Comparison of ENCODE assay signal across 8 cellular contexts in genomic region chr11:124801014-124801413, GRCh38. TPM values are rescaled to one million over a fixed set of nuclear protein-coding genes. Genes with fewer than 3 reads are reported as not detected.
A peak's percentile ranks its signal among the peaks of the same experiment; 100 is the strongest.
DNase-seq lines count a peak whose midpoint lies in the region; ATAC-seq, FAIRE-seq and TF ChIP-seq lines count a peak whose summit lies in the region.

No MANE protein-coding gene starts in this region.

- no peaks in the 10 kb centered on the region for H3K9me2 ChIP-seq in HCT116 (ENCODE audit: insufficient read depth)

- no peaks in the 10 kb centered on the region for H3K36me3 ChIP-seq in A673 (ENCODE audit: insufficient read depth, low read length, poor library complexity, severe bottlenecking)
- H3K36me3 ChIP-seq in HCT116 (ENCODE audit: control insufficient read depth in 1 of 2, insufficient read depth in 2 of 2, low read length in 2 of 2): no peaks in the 10 kb centered on the region
- peaks cover 0 to 4% of the 10 kb centered on the region in 2 donors for H3K36me3 ChIP-seq in ascending aorta
- no peaks in the 10 kb centered on the region for H3K36me3 ChIP-seq in keratinocyte (ENCODE audit: control insufficient read depth in 2 of 2, extremely low read depth in 1 of 2, insufficient read depth in 2 of 2, low read length in 2 of 2)
- peaks cover 0 to 7% (median 2%) of the 10 kb centered on the region in 5 donors for H3K36me3 ChIP-seq in subcutaneous abdominal adipose tissue (ENCODE audit: control insufficient read depth in 5 of 5, insufficient read depth in 5 of 5, low read length in 5 of 5)

- intact Hi-C loops in A673 (cut with micrococcal nuclease; ENCODE audit: unreplicated experiment) (no loop called here), HCT116 (cut with micrococcal nuclease) (no loop called here), ascending aorta (cut with DNase I) (loop anchor here (1.0 to 10.0 kb wide), 3 partner anchors 36 to 314 kb away; partner anchors contain the start of gene TMEM218)

- H3K4me2 ChIP-seq in HCT116 (ENCODE audit: low read length) (peak overlapping the region; percentile 78), keratinocyte (ENCODE audit: control insufficient read depth, extremely low read depth, insufficient read depth, low read depth, low read length) (peak overlapping the region; percentile 84)

- TSS peak; percentile 76 for BruUV-seq in A673 (replicated peaks; lab: Mats Ljungman, UMichigan)
- BruUV-seq in HCT116 (replicated peaks; lab: Mats Ljungman, UMichigan): TSS peak; percentile 72

- H3K9ac ChIP-seq in HCT116 (ENCODE audit: low read length) (peak overlapping the region; percentile 80), keratinocyte (ENCODE audit: control insufficient read depth, extremely low read depth, insufficient read depth, low read length) (peak overlapping the region; percentile 76), subcutaneous abdominal adipose tissue (ENCODE audit: low read length in 5 of 5) (peak overlapping the region; percentile 81 to 94 (median 90))

- dilution Hi-C loops in keratinocyte (cut with MboI; ENCODE audit: extremely low pct_ligation_motif_present, low sequenced_read_pairs): no loop called here

- ATAC-seq in HCT116 (0 out of 2 replicates have a peak, but pooled peaks have one; percentile 3), HG03342 (IDR thresholded peaks at IDR 0.05; ENCODE audit: unreplicated experiment) (no peak)

- POLR2A ChIA-PET in A673 (lab: Charles Lee; ENCODE audit: low non-redundant PET): interaction anchor here (0.6 kb wide), 1 partner anchor 341 kb away, joined by 5 read pairs; no protein-coding TSS in a partner anchor
- POLR2A ChIA-PET in HCT116 (lab: Charles Lee): no interaction called here

- H3K27me3 ChIP-seq in A673 (replicated peaks; ENCODE audit: insufficient read depth, low read depth, low read length, poor library complexity) (no peaks in the 10 kb centered on the region), HCT116 (ENCODE audit: insufficient read depth, low read length) (no peaks in the 10 kb centered on the region), ascending aorta (no peaks in the 10 kb centered on the region), keratinocyte (ENCODE audit: control insufficient read depth, extremely low read depth, insufficient read depth, low read length) (no peaks in the 10 kb centered on the region), subcutaneous abdominal adipose tissue (ENCODE audit: control insufficient read depth in 5 of 5, insufficient read depth in 4 of 5, low read length in 5 of 5) (no peaks in the 10 kb centered on the region)

- TF ChIP-seq RAD21 in HCT116 (IDR thresholded peaks at IDR 0.05; ENCODE audit: low read depth): no peak

- TF ChIP-seq CTCF in A673 (conservative IDR thresholded peaks at IDR 0.05; ENCODE audit: low read depth, low read length) (no peak), HCT116 (IDR thresholded peaks at IDR 0.05 in 2 of 3, conservative IDR thresholded peaks at IDR 0.05 in 1 of 3; ENCODE audit: borderline replicate concordance in 1 of 3, insufficient read depth in 1 of 3, low read depth in 2 of 3, low read length in 2 of 3) (no peak), ascending aorta (IDR thresholded peaks at IDR 0.05) (no peak), keratinocyte (optimal IDR thresholded peaks at IDR 0.05 in 1 of 3, IDR thresholded peaks at IDR 0.05 in 1 of 3, conservative IDR thresholded peaks at IDR 0.05 in 1 of 3; ENCODE audit: extremely low read depth in 1 of 3, insufficient read depth in 2 of 3, low read length in 3 of 3) (no peak)

- H3K79me2 ChIP-seq in HCT116 (ENCODE audit: insufficient read depth, low read length) (peaks cover 40% of the 10 kb centered on the region), keratinocyte (ENCODE audit: control insufficient read depth, insufficient read depth, low read length) (peaks cover 35% of the 10 kb centered on the region)

- H4K20me1 ChIP-seq in HCT116 (ENCODE audit: insufficient read depth): no peaks in the 10 kb centered on the region
- H4K20me1 ChIP-seq in keratinocyte (ENCODE audit: control insufficient read depth, extremely low read depth, insufficient read depth, low read length): peaks cover 2% of the 10 kb centered on the region

- H3K9me1 ChIP-seq in keratinocyte (ENCODE audit: control insufficient read depth, extremely low read depth, insufficient read depth, low read length): no peaks in the 10 kb centered on the region

- FAIRE-seq in keratinocyte (lab: Jason Lieb, UNC): peak; percentile 20

- RAD21 ChIA-PET in HCT116 (lab: Charles Lee; ENCODE audit: low non-redundant PET in 1 of 2, low total read pairs in 2 of 2, uncharacterized antibody in 2 of 2, unreplicated experiment in 2 of 2): interaction anchor here in 1 of 2 experiments (0.5 kb wide), 1 partner anchor 35 kb away, joined by 6 read pairs; no protein-coding TSS in a partner anchor

- H2AFZ ChIP-seq in HCT116 (ENCODE audit: low read depth, low read length, poor library complexity, severe bottlenecking): peak overlapping the region; percentile 8
- H2AFZ ChIP-seq in keratinocyte (ENCODE audit: control insufficient read depth, low read length): peak overlapping the region; percentile 88

- H3K4me3 ChIP-seq in A673 (ENCODE audit: low read depth, low read length, poor library complexity, severe bottlenecking) (peak overlapping the region; percentile 97), HCT116 (replicated peaks in 1 of 2; ENCODE audit: low read depth in 1 of 2, low read length in 2 of 2) (peak overlapping the region; percentile 73 to 75), ascending aorta (peak overlapping the region; percentile 81 to 98), keratinocyte (ENCODE audit: control insufficient read depth in 2 of 3, extremely low read depth in 1 of 3, insufficient read depth in 2 of 3, low read depth in 1 of 3, low read length in 3 of 3) (peak overlapping the region; percentile 83 to 85 (median 84)), subcutaneous abdominal adipose tissue (ENCODE audit: low read depth in 1 of 5, low read length in 5 of 5) (peak overlapping the region; percentile 80 to 89 (median 88))

- DNase-seq in A673 (ENCODE audit: low spot score): peak; percentile 48
- no peak for DNase-seq in HCT116 (ENCODE audit: low read depth, low spot score)
- DNase-seq in ascending aorta (ENCODE audit: low spot score in 2 of 2): no peak
- no peak for DNase-seq in keratinocyte (ENCODE audit: low read depth, low spot score)
- DNase-seq in HT-29 (ENCODE audit: low spot score): no peak
- no peak for DNase-seq in activated CD4-positive, alpha-beta T cell treated with anti-CD3 and anti-CD28 coated beads, Interleukin-2, amount 50 U/mL, for 4 hours

- CTCF ChIA-PET in A673 (lab: Charles Lee) (interaction anchor here (1.3 to 1.7 kb wide), 2 partner anchors 36 to 75 kb away, joined by 6 to 7 read pairs; no protein-coding TSS in a partner anchor), HCT116 (lab: Charles Lee) (interaction anchor here (1.3 kb wide), 1 partner anchor 23 kb away, joined by 4 read pairs; no protein-coding TSS in a partner anchor)

- TF ChIP-seq POLR2A in HCT116 (IDR thresholded peaks at IDR 0.05; ENCODE audit: borderline replicate concordance, extremely low read depth, insufficient read depth, insufficient read length): no peak

- H3K27ac ChIP-seq in A673 (ENCODE audit: low read depth, low read length, poor library complexity, severe bottlenecking) (peak overlapping the region; percentile 99), HCT116 (ENCODE audit: low read depth, low read length) (peak overlapping the region; percentile 74; the same call in 1 of the 2 replicates), ascending aorta (peak overlapping the region; percentile 99), keratinocyte (ENCODE audit: control insufficient read depth, insufficient read depth, low read length) (peak overlapping the region; percentile 53), subcutaneous abdominal adipose tissue (ENCODE audit: low read depth, low read length) (peak overlapping the region; percentile 96)

- H3K4me1 ChIP-seq in A673 (ENCODE audit: insufficient read depth, low read length, poor library complexity, severe bottlenecking) (peaks cover 25% of the 10 kb centered on the region), HCT116 (ENCODE audit: control insufficient read depth in 1 of 2, insufficient read depth in 2 of 2, low read length in 2 of 2) (peaks cover 6 to 19% of the 10 kb centered on the region in 2 experiments; a peak in 3 of 4 replicates), ascending aorta (peaks cover 13 to 16% of the 10 kb centered on the region in 2 donors), keratinocyte (ENCODE audit: control insufficient read depth, extremely low read depth, insufficient read depth, low read length) (peaks cover 20% of the 10 kb centered on the region), subcutaneous abdominal adipose tissue (ENCODE audit: control insufficient read depth in 5 of 5, insufficient read depth in 5 of 5, low read length in 5 of 5) (peaks cover 4 to 29% (median 25%) of the 10 kb centered on the region in 5 donors)

- no peaks in the 10 kb centered on the region for H3K9me3 ChIP-seq in A673 (ENCODE audit: low read depth, low read length, poor library complexity, severe bottlenecking)
- H3K9me3 ChIP-seq in HCT116 (ENCODE audit: control insufficient read depth in 1 of 2, insufficient read depth in 1 of 2, low read depth in 1 of 2, low read length in 2 of 2): no peaks in the 10 kb centered on the region
- no peaks in the 10 kb centered on the region for H3K9me3 ChIP-seq in ascending aorta
- H3K9me3 ChIP-seq in keratinocyte (ENCODE audit: control insufficient read depth, low read depth, low read length): no peaks in the 10 kb centered on the region
- no peaks in the 10 kb centered on the region for H3K9me3 ChIP-seq in subcutaneous abdominal adipose tissue (ENCODE audit: control insufficient read depth in 5 of 5, low read length in 5 of 5)

RNA-seq across cellular contexts. Expression of gene MSANTD2, which starts 0.8 kb away (rescaled TPM):
- 31.4 and 33.3 TPM in 2 replicates for total RNA-seq in A673 (2021)
- 8.6 TPM for total RNA-seq in HCT116 (2021; ENCODE audit: unreplicated experiment)
- 1.6 and 1.9 TPM in 2 replicates for polyA plus RNA-seq in HCT116 (2012)
- 21.4 TPM for total RNA-seq in ascending aorta
- 2.9 to 6.6 TPM (median 3.6 TPM) in 3 replicates for polyA plus RNA-seq in keratinocyte
- 6.0 TPM for polyA plus RNA-seq in keratinocyte (2011; ENCODE audit: low read depth)
- polyA plus RNA-seq in keratinocyte (2011; cell fraction: cytosol; rRNA removed): 1.2 and 2.4 TPM in 2 replicates
- polyA plus RNA-seq in keratinocyte (2011; cell fraction: nucleus; rRNA removed): 11.9 and 13.1 TPM in 2 replicates
- 2.3 and 4.7 TPM in 2 replicates for polyA plus RNA-seq in keratinocyte (2012; ENCODE audit: low replicate concordance)
- polyA minus RNA-seq in keratinocyte: 0.46 to 3.1 TPM (median 0.76 TPM) in 3 replicates
- polyA minus RNA-seq in keratinocyte (2011; cell fraction: cytosol; rRNA and poly(A)+ RNA removed): not detected
- 1.7 and 6.9 TPM in 2 replicates for polyA minus RNA-seq in keratinocyte (2011; cell fraction: nucleus; rRNA and poly(A)+ RNA removed)
- 24.2 and 27.5 TPM in 2 replicates for total RNA-seq in HT-29 (2014; rRNA removed; shearing (Covaris generic))

RNA-seq across cellular contexts. Expression of gene ESAM, which starts 38.9 kb away (rescaled TPM):
- total RNA-seq in A673 (2021) (1.2 and 1.5 TPM in 2 replicates), HCT116 (2021; ENCODE audit: unreplicated experiment) (6.1 TPM), ascending aorta (257 TPM)
- 4.7 and 6.1 TPM in 2 replicates for polyA plus RNA-seq in HCT116 (2012)
- polyA plus RNA-seq in keratinocyte: 0.04 TPM in 2 of 3 replicates, not detected in the other
- not detected for polyA plus RNA-seq in keratinocyte (2011; ENCODE audit: low read depth)
- polyA plus RNA-seq in keratinocyte (2011; cell fraction: cytosol; rRNA removed): not detected in 2 replicates
- 0.25 and 0.41 TPM in 2 replicates for polyA plus RNA-seq in keratinocyte (2011; cell fraction: nucleus; rRNA removed)
- not detected in 2 replicates for polyA plus RNA-seq in keratinocyte (2012; ENCODE audit: low replicate concordance)
- not detected in 3 replicates for polyA minus RNA-seq in keratinocyte
- polyA minus RNA-seq in keratinocyte (2011; cell fraction: cytosol; rRNA and poly(A)+ RNA removed): not detected
- 0.31 TPM in 1 of 2 replicates, not detected in the other for polyA minus RNA-seq in keratinocyte (2011; cell fraction: nucleus; rRNA and poly(A)+ RNA removed)
- 31.1 and 38.2 TPM in 2 replicates for total RNA-seq in HT-29 (2014; rRNA removed; shearing (Covaris generic))

RNA-seq across cellular contexts. Expression of gene VSIG2, which starts 49.0 kb away (rescaled TPM):
- total RNA-seq in A673 (2021): not detected in 2 replicates
- total RNA-seq in HCT116 (2021; ENCODE audit: unreplicated experiment): not detected
- 0.05 and 0.08 TPM in 2 replicates for polyA plus RNA-seq in HCT116 (2012)
- not detected for total RNA-seq in ascending aorta
- 0.08 TPM in 1 of 3 replicates, not detected in the others for polyA plus RNA-seq in keratinocyte
- not detected for polyA plus RNA-seq in keratinocyte (2011; ENCODE audit: low read depth)
- not detected in 2 replicates for polyA plus RNA-seq in keratinocyte (2011; cell fraction: cytosol; rRNA removed)
- not detected in 2 replicates for polyA plus RNA-seq in keratinocyte (2011; cell fraction: nucleus; rRNA removed)
- not detected in 2 replicates for polyA plus RNA-seq in keratinocyte (2012; ENCODE audit: low replicate concordance)
- not detected in 3 replicates for polyA minus RNA-seq in keratinocyte
- polyA minus RNA-seq in keratinocyte (2011; cell fraction: cytosol; rRNA and poly(A)+ RNA removed): not detected
- not detected in 2 replicates for polyA minus RNA-seq in keratinocyte (2011; cell fraction: nucleus; rRNA and poly(A)+ RNA removed)
- 137 and 149 TPM in 2 replicates for total RNA-seq in HT-29 (2014; rRNA removed; shearing (Covaris generic))

Comparison
In these comparisons a context has a peak if more than half of its experiments do, and no peak if none do; other contexts are left out.
1. RNA of gene VSIG2, which starts 49.0 kb away (total RNA-seq): 137 to 149 TPM in HT-29; not detected in A673, not detected in HCT116 (single experiment) and not detected in ascending aorta (single experiment); every median in the first group is over 100 times any median in the second.
2. Peak in every context shown above with its lines, with median percentiles within 50 percentile points of each other: H3K27ac ChIP-seq, H3K4me3 ChIP-seq and H3K9ac ChIP-seq.